2 cellular contexts compared by ENCODE assay signal in genomic region chr12:46475972-46476645, GRCh38.
A peak's percentile ranks its signal among the peaks of the same experiment; 100 is the strongest.
TF ChIP-seq lines count a peak whose summit lies in the region.

No MANE protein-coding gene starts in this region.

TF ChIP-seq in A549, 52 proteins besides CTCF, POLR2A, EP300 and RAD21 (continued from another document):
- TF ChIP-seq, protein P1, sequence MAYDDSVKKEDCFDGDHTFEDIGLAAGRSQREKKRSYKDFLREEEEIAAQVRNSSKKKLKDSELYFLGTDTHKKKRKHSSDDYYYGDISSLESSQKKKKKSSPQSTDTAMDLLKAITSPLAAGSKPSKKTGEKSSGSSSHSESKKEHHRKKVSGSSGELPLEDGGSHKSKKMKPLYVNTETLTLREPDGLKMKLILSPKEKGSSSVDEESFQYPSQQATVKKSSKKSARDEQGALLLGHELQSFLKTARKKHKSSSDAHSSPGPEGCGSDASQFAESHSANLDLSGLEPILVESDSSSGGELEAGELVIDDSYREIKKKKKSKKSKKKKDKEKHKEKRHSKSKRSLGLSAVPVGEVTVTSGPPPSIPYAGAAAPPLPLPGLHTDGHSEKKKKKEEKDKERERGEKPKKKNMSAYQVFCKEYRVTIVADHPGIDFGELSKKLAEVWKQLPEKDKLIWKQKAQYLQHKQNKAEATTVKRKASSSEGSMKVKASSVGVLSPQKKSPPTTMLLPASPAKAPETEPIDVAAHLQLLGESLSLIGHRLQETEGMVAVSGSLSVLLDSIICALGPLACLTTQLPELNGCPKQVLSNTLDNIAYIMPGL (CRISPR knock-in tag; IDR thresholded peaks at IDR 0.05; ENCODE audit: borderline replicate concordance), result peak; percentile 15; the same call in 1 of the 2 replicates
- TF ChIP-seq, protein P2, sequence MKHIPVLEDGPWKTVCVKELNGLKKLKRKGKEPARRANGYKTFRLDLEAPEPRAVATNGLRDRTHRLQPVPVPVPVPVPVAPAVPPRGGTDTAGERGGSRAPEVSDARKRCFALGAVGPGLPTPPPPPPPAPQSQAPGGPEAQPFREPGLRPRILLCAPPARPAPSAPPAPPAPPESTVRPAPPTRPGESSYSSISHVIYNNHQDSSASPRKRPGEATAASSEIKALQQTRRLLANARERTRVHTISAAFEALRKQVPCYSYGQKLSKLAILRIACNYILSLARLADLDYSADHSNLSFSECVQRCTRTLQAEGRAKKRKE (CRISPR knock-in tag; IDR thresholded peaks at IDR 0.05; ENCODE audit: low read depth), result peak; percentile 87
- TF ChIP-seq ELK1 (IDR thresholded peaks at IDR 0.05; ENCODE audit: low read depth, low read length), result no peak
- 0 out of 2 replicates have a peak, but pooled peaks have one; percentile 53 for TF ChIP-seq FOSB (CRISPR knock-in tag; IDR thresholded peaks at IDR 0.05)
- TF ChIP-seq PBX3 (IDR thresholded peaks at IDR 0.05), result no peak

TF ChIP-seq in K562, 482 proteins besides CTCF, POLR2A, EP300 and RAD21 (continued from another document and continues in another):
- no peak for TF ChIP-seq ZNF609 (CRISPR knock-in tag; IDR thresholded peaks at IDR 0.05; ENCODE audit: borderline replicate concordance)
- TF ChIP-seq SNRNP70 (optimal IDR thresholded peaks at IDR 0.05; ENCODE audit: low read depth, low read length), result no peak
- no peak for TF ChIP-seq TAF15 (IDR thresholded peaks at IDR 0.05; ENCODE audit: low read depth, low read length)
- TF ChIP-seq TEAD4 (IDR thresholded peaks at IDR 0.05; ENCODE audit: low read length), result no peak
- no peak for TF ChIP-seq TEAD4 (CRISPR knock-in tag; IDR thresholded peaks at IDR 0.05; ENCODE audit: borderline replicate concordance)
- no peak for TF ChIP-seq NFRKB (IDR thresholded peaks at IDR 0.05; ENCODE audit: low read depth)
- peak; percentile 69; the same call in 1 of the 2 replicates for TF ChIP-seq ZNF239 (CRISPR knock-in tag; IDR thresholded peaks at IDR 0.05)
- TF ChIP-seq, protein P3, sequence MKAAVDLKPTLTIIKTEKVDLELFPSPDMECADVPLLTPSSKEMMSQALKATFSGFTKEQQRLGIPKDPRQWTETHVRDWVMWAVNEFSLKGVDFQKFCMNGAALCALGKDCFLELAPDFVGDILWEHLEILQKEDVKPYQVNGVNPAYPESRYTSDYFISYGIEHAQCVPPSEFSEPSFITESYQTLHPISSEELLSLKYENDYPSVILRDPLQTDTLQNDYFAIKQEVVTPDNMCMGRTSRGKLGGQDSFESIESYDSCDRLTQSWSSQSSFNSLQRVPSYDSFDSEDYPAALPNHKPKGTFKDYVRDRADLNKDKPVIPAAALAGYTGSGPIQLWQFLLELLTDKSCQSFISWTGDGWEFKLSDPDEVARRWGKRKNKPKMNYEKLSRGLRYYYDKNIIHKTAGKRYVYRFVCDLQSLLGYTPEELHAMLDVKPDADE (conservative IDR thresholded peaks at IDR 0.05; ENCODE audit: control insufficient read depth, low read depth, low read length), result no peak
- no peak for TF ChIP-seq ETV5 (CRISPR knock-in tag; IDR thresholded peaks at IDR 0.05; ENCODE audit: low read depth)
- no peak for TF ChIP-seq ASH1L (IDR thresholded peaks at IDR 0.05; ENCODE audit: borderline replicate concordance, low read depth, partially characterized antibody)
- TF ChIP-seq ZNF165 (CRISPR knock-in tag; IDR thresholded peaks at IDR 0.05; ENCODE audit: borderline replicate concordance), result peak; percentile 61; the same call in 1 of the 2 replicates
- no peak for TF ChIP-seq ZNF445 (CRISPR knock-in tag; IDR thresholded peaks at IDR 0.05; ENCODE audit: low read depth)
- TF ChIP-seq ARID2 (IDR thresholded peaks at IDR 0.05), result no peak
- TF ChIP-seq MYC (IDR thresholded peaks at IDR 0.05; ENCODE audit: low read depth, low read length), result no peak
- no peak for TF ChIP-seq MYC (CRISPR knock-in tag; IDR thresholded peaks at IDR 0.05; ENCODE audit: borderline replicate concordance, low read depth)
- no peak for TF ChIP-seq KDM1A (IDR thresholded peaks at IDR 0.05)
- no peak for TF ChIP-seq FOXJ2 (tag; IDR thresholded peaks at IDR 0.05)
- peak; percentile 94 for TF ChIP-seq ZNF311 (CRISPR knock-in tag; IDR thresholded peaks at IDR 0.05)
- no peak for TF ChIP-seq C11orf30 (IDR thresholded peaks at IDR 0.05; ENCODE audit: low read depth)
- peak; percentile 75; the same call in 1 of the 2 replicates for TF ChIP-seq PYGO2 (tag; IDR thresholded peaks at IDR 0.05)
- TF ChIP-seq ZNF668 (CRISPR knock-in tag; IDR thresholded peaks at IDR 0.05), result peak; percentile 75; the same call in 1 of the 2 replicates
- TF ChIP-seq MXI1 (IDR thresholded peaks at IDR 0.05; ENCODE audit: low read depth, low read length), result no peak
- TF ChIP-seq HMBOX1 (IDR thresholded peaks at IDR 0.05), result no peak
- 0 out of 2 replicates have a peak, but pooled peaks have one; percentile 31 for TF ChIP-seq BACH1 (tag; IDR thresholded peaks at IDR 0.05)
- peak; percentile 80; the same call in 1 of the 2 replicates for TF ChIP-seq KLF6 (CRISPR knock-in tag; IDR thresholded peaks at IDR 0.05; ENCODE audit: borderline replicate concordance)
- TF ChIP-seq MEF2D (tag; conservative IDR thresholded peaks at IDR 0.05; ENCODE audit: low read depth), result peak; percentile 72; the same call in 1 of the 2 replicates
- no peak for TF ChIP-seq CREB3 (tag; conservative IDR thresholded peaks at IDR 0.05; ENCODE audit: low read depth)
- peak; percentile 73; the same call in 1 of the 2 replicates for TF ChIP-seq ZNF589 (CRISPR knock-in tag; IDR thresholded peaks at IDR 0.05; ENCODE audit: low read depth)
- TF ChIP-seq ZNF644 (tag; IDR thresholded peaks at IDR 0.05; ENCODE audit: low read depth), result peak; percentile 77; the same call in 1 of the 2 replicates
- TF ChIP-seq, protein P4, sequence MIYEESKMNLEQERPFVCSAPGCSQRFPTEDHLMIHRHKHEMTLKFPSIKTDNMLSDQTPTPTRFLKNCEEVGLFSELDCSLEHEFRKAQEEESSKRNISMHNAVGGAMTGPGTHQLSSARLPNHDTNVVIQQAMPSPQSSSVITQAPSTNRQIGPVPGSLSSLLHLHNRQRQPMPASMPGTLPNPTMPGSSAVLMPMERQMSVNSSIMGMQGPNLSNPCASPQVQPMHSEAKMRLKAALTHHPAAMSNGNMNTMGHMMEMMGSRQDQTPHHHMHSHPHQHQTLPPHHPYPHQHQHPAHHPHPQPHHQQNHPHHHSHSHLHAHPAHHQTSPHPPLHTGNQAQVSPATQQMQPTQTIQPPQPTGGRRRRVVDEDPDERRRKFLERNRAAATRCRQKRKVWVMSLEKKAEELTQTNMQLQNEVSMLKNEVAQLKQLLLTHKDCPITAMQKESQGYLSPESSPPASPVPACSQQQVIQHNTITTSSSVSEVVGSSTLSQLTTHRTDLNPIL (CRISPR knock-in tag; IDR thresholded peaks at IDR 0.05), result no peak
- no peak for TF ChIP-seq RFX1 (IDR thresholded peaks at IDR 0.05)
- TF ChIP-seq E2F3 (CRISPR knock-in tag; IDR thresholded peaks at IDR 0.05), result peak; percentile 66
- TF ChIP-seq DNMT1 (IDR thresholded peaks at IDR 0.05), result no peak
- TF ChIP-seq CBX1 (IDR thresholded peaks at IDR 0.05; ENCODE audit: low read depth), result no peak
- no peak for TF ChIP-seq RNF219 (CRISPR knock-in tag; IDR thresholded peaks at IDR 0.05)
- TF ChIP-seq ZNF384 (IDR thresholded peaks at IDR 0.05; ENCODE audit: low read depth, low read length), result no peak
- TF ChIP-seq, protein P5, sequence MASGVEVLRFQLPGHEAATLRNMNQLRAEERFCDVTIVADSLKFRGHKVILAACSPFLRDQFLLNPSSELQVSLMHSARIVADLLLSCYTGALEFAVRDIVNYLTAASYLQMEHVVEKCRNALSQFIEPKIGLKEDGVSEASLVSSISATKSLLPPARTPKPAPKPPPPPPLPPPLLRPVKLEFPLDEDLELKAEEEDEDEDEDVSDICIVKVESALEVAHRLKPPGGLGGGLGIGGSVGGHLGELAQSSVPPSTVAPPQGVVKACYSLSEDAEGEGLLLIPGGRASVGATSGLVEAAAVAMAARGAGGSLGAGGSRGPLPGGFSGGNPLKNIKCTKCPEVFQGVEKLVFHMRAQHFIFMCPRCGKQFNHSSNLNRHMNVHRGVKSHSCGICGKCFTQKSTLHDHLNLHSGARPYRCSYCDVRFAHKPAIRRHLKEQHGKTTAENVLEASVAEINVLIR (CRISPR knock-in tag; IDR thresholded peaks at IDR 0.05), result 0 out of 2 replicates have a peak, but pooled peaks have one; percentile 36
- no peak for TF ChIP-seq BRCA1 (IDR thresholded peaks at IDR 0.05)
- TF ChIP-seq BRCA1 (CRISPR knock-in tag; IDR thresholded peaks at IDR 0.05), result no peak
- no peak for TF ChIP-seq XRCC3 (IDR thresholded peaks at IDR 0.05)
- 0 out of 2 replicates have a peak, but pooled peaks have one; percentile 39 for TF ChIP-seq ATF4 (CRISPR knock-in tag; IDR thresholded peaks at IDR 0.05)
- no peak for TF ChIP-seq ZC3H8 (IDR thresholded peaks at IDR 0.05)
- TF ChIP-seq ZNF124 (CRISPR knock-in tag; IDR thresholded peaks at IDR 0.05), result no peak
- no peak for TF ChIP-seq HDAC1 (IDR thresholded peaks at IDR 0.05)
- TF ChIP-seq EHMT2 (IDR thresholded peaks at IDR 0.05), result no peak
- no peak for TF ChIP-seq ZNF212 (CRISPR knock-in tag; IDR thresholded peaks at IDR 0.05)
- TF ChIP-seq MECOM (CRISPR knock-in tag; IDR thresholded peaks at IDR 0.05), result peak; percentile 81
